ENCODE assay signal across 9 cellular contexts in the genomic region with DNA sequence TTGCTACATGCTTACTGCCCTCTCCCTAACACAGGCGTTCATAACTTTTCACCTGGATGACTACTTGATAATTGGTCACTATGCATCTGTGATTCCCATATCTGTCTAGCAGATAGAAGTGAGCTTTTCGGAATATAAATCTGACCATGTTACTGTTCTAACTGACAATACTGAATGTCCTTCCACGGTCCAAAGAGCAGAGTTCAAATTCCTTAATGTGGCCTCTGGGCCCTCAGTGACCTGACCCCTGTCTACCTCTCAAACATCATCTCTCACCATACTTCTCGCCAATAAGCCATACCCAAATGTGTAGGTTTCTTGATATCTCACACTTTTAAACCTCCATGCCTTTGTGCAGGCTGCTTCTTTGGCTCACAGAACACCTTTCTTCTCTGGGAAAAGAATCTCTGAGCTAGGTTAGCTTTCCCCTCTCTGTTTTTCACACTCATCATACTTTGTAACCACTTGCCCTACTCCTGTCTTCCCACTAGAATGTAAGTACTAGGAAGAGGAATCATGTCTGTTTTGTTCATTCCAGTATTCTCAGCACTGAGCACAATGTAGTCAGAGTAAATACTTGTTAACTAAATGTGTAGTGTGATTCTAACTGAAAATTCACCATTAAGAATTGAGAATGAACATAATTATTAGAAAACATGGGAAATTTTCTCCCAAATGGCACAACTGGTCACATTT. TPM values are rescaled to one million over a fixed set of nuclear protein-coding genes. Genes with fewer than 3 reads are reported as not detected.
DNase-seq lines count a peak whose midpoint lies in the region; ATAC-seq and TF ChIP-seq lines count a peak whose summit lies in the region.
"Had no signal": no experiment of that assay in that cellular context is flagged by ENCODE, and none has a peak within 500 bp of the region (broad histone marks: within the 10 kb centered on the region; RNA-seq: fewer than 3 reads in every experiment).

No MANE protein-coding gene starts in this region.

- H3K4me3 Mint-ChIP-seq in naive thymus-derived CD8-positive, alpha-beta T cell: no peak overlapping the region

- H3K27ac Mint-ChIP-seq in naive thymus-derived CD8-positive, alpha-beta T cell: peak overlapping the region in 3 of 10 donors; percentile 11 to 53 (median 41)

- H3K4me1 Mint-ChIP-seq in naive thymus-derived CD8-positive, alpha-beta T cell: peaks cover 0 to 13% (median 5%) of the 10 kb centered on the region in 4 donors

- H3K27ac ChIP-seq in gastrocnemius medialis: no peak overlapping the region
- H3K27ac ChIP-seq: neutrophil had no signal

- H3K27me3 ChIP-seq in gastrocnemius medialis: no peaks in the 10 kb centered on the region
- H3K27me3 ChIP-seq: neutrophil had no signal

- no peaks in the 10 kb centered on the region for H3K9me3 Mint-ChIP-seq in naive thymus-derived CD8-positive, alpha-beta T cell

- no peak for TF ChIP-seq CTCF in gastrocnemius medialis (IDR thresholded peaks at IDR 0.05 in 4 of 5, conservative IDR thresholded peaks at IDR 0.05 in 1 of 5)

- peaks cover 5 to 14% (median 9%) of the 10 kb centered on the region in 3 donors for H3K36me3 Mint-ChIP-seq in naive thymus-derived CD8-positive, alpha-beta T cell

- H3K4me3 ChIP-seq in gastrocnemius medialis: no peak overlapping the region

- no peaks in the 10 kb centered on the region for H3K27me3 Mint-ChIP-seq in naive thymus-derived CD8-positive, alpha-beta T cell

- no peak for TF ChIP-seq POLR2A in gastrocnemius medialis (IDR thresholded peaks at IDR 0.05)

- ATAC-seq in GM18870 (IDR thresholded peaks at IDR 0.05; ENCODE audit: unreplicated experiment) (peak; percentile 35), GM21825 (IDR thresholded peaks at IDR 0.05; ENCODE audit: unreplicated experiment) (peak; percentile 31), HG03442 (IDR thresholded peaks at IDR 0.05; ENCODE audit: unreplicated experiment) (peak; percentile 19), esophagus mucosa (no peak), gastrocnemius medialis (no peak)
- no peak for ATAC-seq in naive thymus-derived CD8-positive, alpha-beta T cell

- no peaks in the 10 kb centered on the region for H3K9me3 ChIP-seq in gastrocnemius medialis
- H3K9me3 ChIP-seq: neutrophil had no signal

- H3K4me1 ChIP-seq in gastrocnemius medialis: no peaks in the 10 kb centered on the region

- DNase-seq in iris pigment epithelial cell (ENCODE audit: low read depth) (peak; percentile 42), GM19238 (ENCODE audit: insufficient read length, low spot score) (no peak), gastrocnemius medialis (no peak)
- DNase-seq in naive thymus-derived CD8-positive, alpha-beta T cell: no peak

- intact Hi-C loops in gastrocnemius medialis (cut with DNase I; ENCODE audit: low total_unique reads): no loop called here

- POLR2A ChIA-PET in naive thymus-derived CD8-positive, alpha-beta T cell (lab: Charles Lee): no interaction called here

- H3K36me3 ChIP-seq in gastrocnemius medialis: no peaks in the 10 kb centered on the region
- H3K36me3 ChIP-seq: neutrophil had no signal

- in situ Hi-C loops in gastrocnemius medialis (cut with MboI; ENCODE audit: low sequenced_read_pairs in 4 of 4): no loop called here

RNA-seq across cellular contexts. Expression of gene LRRC17, which starts 39.2 kb away (rescaled TPM):
- 0.32 TPM for total RNA-seq in esophagus mucosa
- under 1 TPM in 1 of 2 experiments, not detected in 1; 0.60 TPM for total RNA-seq in naive thymus-derived CD8-positive, alpha-beta T cell
- polyA plus RNA-seq in naive thymus-derived CD8-positive, alpha-beta T cell: not detected
- 1 to 10 TPM in 2 of 4 donors, under 1 TPM in 1, not detected in 1; 0.62 to 2.5 (median 1.6) TPM for total RNA-seq in gastrocnemius medialis

Comparison
In these comparisons a context has a peak if more than half of its experiments do, and no peak if none do; other contexts are left out.
1. ATAC-seq: peak in GM18870 (single experiment), GM21825 (single experiment) and HG03442 (single experiment); none in esophagus mucosa (single experiment), naive thymus-derived CD8-positive, alpha-beta T cell (0 of 2) and gastrocnemius medialis (0 of 2).